ENCODE assay signal across 16 cellular contexts in the genomic region with DNA sequence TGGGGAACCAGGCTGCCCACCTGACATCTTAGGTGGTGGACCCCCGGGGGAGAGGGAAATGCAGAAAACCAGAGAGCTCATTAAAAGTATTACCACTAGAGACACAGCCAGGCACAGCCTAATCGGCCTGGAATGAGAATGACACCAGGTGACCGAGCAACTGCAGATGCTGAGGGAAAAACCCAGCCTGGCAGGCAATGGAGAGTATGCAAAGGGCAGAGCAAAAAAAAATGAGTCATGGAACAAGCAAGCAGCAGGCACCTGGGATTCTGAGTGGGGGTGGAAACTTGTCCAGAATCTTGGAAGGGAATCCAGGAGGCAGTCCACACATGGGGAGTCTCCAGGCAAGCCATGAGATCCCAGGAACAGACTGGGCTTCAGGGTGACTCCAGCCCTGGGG.
"Had no signal": no experiment of that assay in that cellular context is flagged by ENCODE, and none has a peak within 500 bp of the region (broad histone marks: within the 10 kb centered on the region; RNA-seq: fewer than 3 reads in every experiment).

No MANE protein-coding gene starts in this region.

- ATAC-seq: activated CD4-positive, alpha-beta T cell treated with anti-CD3 and anti-CD28 coated beads for 36 hours; activated T-cell treated with anti-CD3 and anti-CD28 coated beads, Interleukin-2, amount 50 U/mL, for 4 hours; left lobe of liver; mucosa of descending colon; naive thymus-derived CD4-positive, alpha-beta T cell; T-helper 17 cell had no signal

- H3K27ac Mint-ChIP-seq: activated CD4-positive, alpha-beta memory T cell treated with anti-CD3 and anti-CD28 coated beads for 36 hours; activated CD4-positive, alpha-beta T cell treated with anti-CD3 and anti-CD28 coated beads for 36 hours; naive thymus-derived CD4-positive, alpha-beta T cell; T-helper 17 cell had no signal

- H3K9me3 Mint-ChIP-seq: activated CD4-positive, alpha-beta memory T cell treated with anti-CD3 and anti-CD28 coated beads for 36 hours; activated T-cell treated with anti-CD3 and anti-CD28 coated beads, Interleukin-2, amount 50 U/mL, for 4 hours had no signal

- H3K4me1 Mint-ChIP-seq: activated CD4-positive, alpha-beta T cell treated with anti-CD3 and anti-CD28 coated beads for 36 hours; naive thymus-derived CD4-positive, alpha-beta T cell; T-helper 17 cell had no signal

- FAIRE-seq: pancreas had no signal

- H3K4me3 ChIP-seq: coronary artery, esophagus muscularis mucosa, mucosa of descending colon, pancreas, thyroid gland had no signal

- H3K27me3 ChIP-seq: esophagus muscularis mucosa, pancreas, thyroid gland had no signal

- H3K27me3 Mint-ChIP-seq: activated CD4-positive, alpha-beta memory T cell treated with anti-CD3 and anti-CD28 coated beads for 36 hours; T-helper 17 cell had no signal

- H3K4me3 Mint-ChIP-seq: activated CD4-positive, alpha-beta memory T cell treated with anti-CD3 and anti-CD28 coated beads for 36 hours; activated CD4-positive, alpha-beta T cell treated with anti-CD3 and anti-CD28 coated beads for 36 hours; activated T-cell treated with anti-CD3 and anti-CD28 coated beads, Interleukin-2, amount 50 U/mL, for 4 hours; naive thymus-derived CD4-positive, alpha-beta T cell; T-helper 17 cell had no signal

- H3K27ac ChIP-seq: coronary artery, esophagus muscularis mucosa, pancreas, thyroid gland had no signal

- DNase-seq: activated CD4-positive, alpha-beta memory T cell treated with anti-CD3 and anti-CD28 coated beads for 36 hours; activated CD4-positive, alpha-beta T cell treated with anti-CD3 and anti-CD28 coated beads for 36 hours; activated effector memory CD4-positive, alpha-beta T cell treated with Interleukin-2 at 50 U/mL for 16 hours; activated naive CD4-positive, alpha-beta T cell treated with anti-CD3 and anti-CD28 coated beads, Interleukin-2, amount 50 U/mL, for 16 hours; activated T-cell treated with anti-CD3 and anti-CD28 coated beads, Interleukin-2, amount 50 U/mL, for 4 hours; central memory CD4-positive, alpha-beta T cell; hypothalamus; mucosa of descending colon; naive thymus-derived CD4-positive, alpha-beta T cell; stimulated activated CD4-positive, alpha-beta T cell treated with anti-CD3 and anti-CD28 coated beads, Interleukin-1b, Interleukin-23, amount 100 ng/mL, for 48 hours; T-helper 17 cell; thyroid gland had no signal

- H3K4me1 ChIP-seq: esophagus muscularis mucosa, pancreas, thyroid gland had no signal
